Comparison of ENCODE assay signal across 19 cellular contexts in genomic region chr1:30752651-30752908, GRCh38. TPM values are rescaled to one million over a fixed set of nuclear protein-coding genes. Genes with fewer than 3 reads are reported as not detected.
DNase-seq lines count a peak whose midpoint lies in the region; ATAC-seq, FAIRE-seq and TF ChIP-seq lines count a peak whose summit lies in the region.
"Had no signal": no experiment of that assay in that cellular context is flagged by ENCODE, and none has a peak within 500 bp of the region (broad histone marks: within the 10 kb centered on the region; RNA-seq: fewer than 3 reads in every experiment).

No MANE protein-coding gene starts in this region.

- TF ChIP-seq POLR2A in GM12891 (IDR thresholded peaks at IDR 0.05; ENCODE audit: low read depth, low read length), result no peak

- no peaks in the 10 kb centered on the region for H3K27me3 Mint-ChIP-seq in CD4-positive, alpha-beta T cell
- no peaks in the 10 kb centered on the region for H3K27me3 Mint-ChIP-seq in activated CD8-positive, alpha-beta T cell treated with anti-CD3 and anti-CD28 coated beads, Interleukin-2, amount 10 ng/mL, durations not matched to agents 7 days and 5 days (ENCODE audit: low read depth)
- H3K27me3 Mint-ChIP-seq in naive thymus-derived CD8-positive, alpha-beta T cell, result no peaks in the 10 kb centered on the region

- no peaks in the 10 kb centered on the region for H3K27me3 ChIP-seq in CD4-positive, alpha-beta T cell (ENCODE audit: control insufficient read depth, insufficient read depth, low read length)
- H3K27me3 ChIP-seq: colonic mucosa had no signal

- H3K4me3 ChIP-seq in GM12864 (ENCODE audit: low read depth, low read length), result peak overlapping the region; percentile 92
- H3K4me3 ChIP-seq: colonic mucosa, esophagus muscularis mucosa, GM23338 had no signal

- peak overlapping the region; percentile 96 for H3K27ac Mint-ChIP-seq in CD4-positive, alpha-beta T cell
- peak overlapping the region; percentile 89 for H3K27ac Mint-ChIP-seq in activated CD8-positive, alpha-beta T cell treated with anti-CD3 and anti-CD28 coated beads, Interleukin-2, amount 10 ng/mL, durations not matched to agents 7 days and 5 days
- peak overlapping the region; percentile 90 to 99 (median 99) for H3K27ac Mint-ChIP-seq in naive thymus-derived CD8-positive, alpha-beta T cell
- H3K27ac Mint-ChIP-seq: GM23338 had no signal

- H3K9me3 Mint-ChIP-seq in CD4-positive, alpha-beta T cell, result no peaks in the 10 kb centered on the region
- no peaks in the 10 kb centered on the region for H3K9me3 Mint-ChIP-seq in activated CD8-positive, alpha-beta T cell treated with anti-CD3 and anti-CD28 coated beads, Interleukin-2, amount 10 ng/mL, durations not matched to agents 7 days and 5 days (ENCODE audit: insufficient read depth)
- H3K9me3 Mint-ChIP-seq in naive thymus-derived CD8-positive, alpha-beta T cell, result no peaks in the 10 kb centered on the region
- H3K9me3 Mint-ChIP-seq: GM23338 had no signal

- H3K4me1 Mint-ChIP-seq in CD4-positive, alpha-beta T cell (ENCODE audit: low read depth), result peaks cover 98% of the 10 kb centered on the region
- H3K4me1 Mint-ChIP-seq in activated CD8-positive, alpha-beta T cell treated with anti-CD3 and anti-CD28 coated beads, Interleukin-2, amount 10 ng/mL, durations not matched to agents 7 days and 5 days (ENCODE audit: low read depth), result peaks cover 82% of the 10 kb centered on the region
- H3K4me1 Mint-ChIP-seq in naive thymus-derived CD8-positive, alpha-beta T cell, result peaks cover 49 to 94% (median 84%) of the 10 kb centered on the region in 4 donors

- no peak for FAIRE-seq in GM12891 (lab: Jason Lieb, UNC)
- FAIRE-seq: G401.6 had no signal

- CTCF ChIA-PET in CD4-positive, alpha-beta T cell (lab: Charles Lee), result interaction anchor here (1.6 kb wide), 1 partner anchor 27 kb away, joined by 7 read pairs; no protein-coding TSS in a partner anchor
- CTCF ChIA-PET in activated CD8-positive, alpha-beta T cell treated with anti-CD3 and anti-CD28 coated beads, Interleukin-2, amount 10 ng/mL, durations not matched to agents 7 days and 5 days (lab: Charles Lee), result interaction anchor here (0.7 to 8.2 kb wide), 5 partner anchors 8 to 33 kb away, joined by 3 to 103 read pairs (median 18); no protein-coding TSS in a partner anchor

- ATAC-seq in CD4-positive, alpha-beta T cell (ENCODE audit: poor library complexity), result no peak
- no peak for ATAC-seq in activated CD8-positive, alpha-beta T cell treated with anti-CD3 and anti-CD28 coated beads, Interleukin-2, amount 10 ng/mL, durations not matched to agents 7 days and 5 days
- no peak for ATAC-seq in naive thymus-derived CD8-positive, alpha-beta T cell
- ATAC-seq: GM23338, heart left ventricle had no signal

- H3K4me3 Mint-ChIP-seq in CD4-positive, alpha-beta T cell, result peak overlapping the region; percentile 74
- H3K4me3 Mint-ChIP-seq in activated CD8-positive, alpha-beta T cell treated with anti-CD3 and anti-CD28 coated beads, Interleukin-2, amount 10 ng/mL, durations not matched to agents 7 days and 5 days, result peak overlapping the region; percentile 96
- H3K4me3 Mint-ChIP-seq in naive thymus-derived CD8-positive, alpha-beta T cell, result peak overlapping the region; percentile 92 to 100 (median 98)
- H3K4me3 Mint-ChIP-seq: GM23338 had no signal

- intact Hi-C loops in CD4-positive, alpha-beta T cell (cut with DNase I, micrococcal nuclease), result no loop called here

- POLR2A ChIA-PET in CD4-positive, alpha-beta T cell (lab: Charles Lee), result interaction anchor here (2.0 to 13.4 kb wide), 4 partner anchors 5 to 27 kb away, joined by 10 to 457 read pairs (median 234); partner anchors contain the start of gene LAPTM5
- POLR2A ChIA-PET in activated CD8-positive, alpha-beta T cell treated with anti-CD3 and anti-CD28 coated beads, Interleukin-2, amount 10 ng/mL, durations not matched to agents 7 days and 5 days (lab: Charles Lee), result interaction anchor here (1.1 to 16.2 kb wide), 4 partner anchors 7 to 16 kb away, joined by 3 to 290 read pairs (median 4); partner anchors contain the start of gene LAPTM5
- POLR2A ChIA-PET in naive thymus-derived CD8-positive, alpha-beta T cell (lab: Charles Lee), result interaction anchor here (2.2 to 41.4 kb wide), 3 partner anchors 3 to 26 kb away, joined by 7 to 1432 read pairs (median 1432); partner anchors contain the start of genes LAPTM5 and MATN1

- peaks cover 77% of the 10 kb centered on the region for H3K36me3 Mint-ChIP-seq in CD4-positive, alpha-beta T cell (ENCODE audit: low read depth)
- peaks cover 80% of the 10 kb centered on the region for H3K36me3 Mint-ChIP-seq in activated CD8-positive, alpha-beta T cell treated with anti-CD3 and anti-CD28 coated beads, Interleukin-2, amount 10 ng/mL, durations not matched to agents 7 days and 5 days (ENCODE audit: low read depth)
- H3K36me3 Mint-ChIP-seq in naive thymus-derived CD8-positive, alpha-beta T cell, result peaks cover 0 to 37% (median 9%) of the 10 kb centered on the region in 3 donors

- H3K27ac ChIP-seq in CD4-positive, alpha-beta T cell (ENCODE audit: low read depth, low read length), result peak overlapping the region; percentile 97
- H3K27ac ChIP-seq: C4-2B had no signal

- H3K9me3 ChIP-seq in CD4-positive, alpha-beta T cell (ENCODE audit: control insufficient read depth, low read length), result no peaks in the 10 kb centered on the region
- H3K9me3 ChIP-seq: colonic mucosa, esophagus muscularis mucosa, heart left ventricle had no signal

- no peak for TF ChIP-seq CTCF in CD4-positive, alpha-beta T cell (IDR thresholded peaks at IDR 0.05)
- TF ChIP-seq CTCF in GM12864 (IDR thresholded peaks at IDR 0.05; ENCODE audit: low read depth, low read length, missing control alignments), result no peak

- no peak for DNase-seq in CD4-positive, alpha-beta T cell
- DNase-seq in GM12864 (ENCODE audit: low read depth) (no peak), GM12891 (ENCODE audit: insufficient read length, low spot score) (no peak), midbrain (lab: John Stamatoyannopoulos, UW) (no peak)
- DNase-seq in activated CD8-positive, alpha-beta T cell treated with anti-CD3 and anti-CD28 coated beads, Interleukin-2, amount 10 ng/mL, durations not matched to agents 7 days and 5 days, result no peak
- no peak for DNase-seq in naive thymus-derived CD8-positive, alpha-beta T cell
- DNase-seq in stimulated activated CD8-positive, alpha-beta memory T cell treated with anti-CD3 and anti-CD28 coated beads, Interleukin-4, amount 100 ng/mL, for 48 hours, result no peak
- DNase-seq: amygdala; colonic mucosa; heart left ventricle; NCI-H1694; NCI-H526; RPMI8226; stimulated activated CD4-positive, alpha-beta T cell treated with anti-CD3 and anti-CD28 coated beads, Interleukin-12 subunit alpha, Interleukin-12 subunit beta, amount 100 ng/mL, for 4 hours had no signal

TF ChIP-seq in GM12891, 5 proteins besides CTCF, POLR2A, EP300 and RAD21:
- no peak for TF ChIP-seq POLR2AphosphoS5 (IDR thresholded peaks at IDR 0.05; ENCODE audit: low read depth, low read length)
- TF ChIP-seq SPI1 (IDR thresholded peaks at IDR 0.05; ENCODE audit: low read depth, low read length), result no peak
- no peak for TF ChIP-seq PAX5 (IDR thresholded peaks at IDR 0.05; ENCODE audit: insufficient read depth, low read length, severe bottlenecking)
- TF ChIP-seq TAF1 (IDR thresholded peaks at IDR 0.05; ENCODE audit: low read depth, low read length), result no peak
- TF ChIP-seq POU2F2 (IDR thresholded peaks at IDR 0.05; ENCODE audit: low read depth, low read length), result no peak

RNA-seq across cellular contexts. Expression of gene LAPTM5, which starts 5.0 kb away (rescaled TPM):
- total RNA-seq in CD4-positive, alpha-beta T cell, result 100 to 1,000 TPM; 625 to 642 TPM
- 100 to 1,000 TPM; 407 to 413 TPM for total RNA-seq in activated CD8-positive, alpha-beta T cell treated with anti-CD3 and anti-CD28 coated beads, Interleukin-2, amount 10 ng/mL, durations not matched to agents 7 days and 5 days
- total RNA-seq in naive thymus-derived CD8-positive, alpha-beta T cell, result 100 to 1,000 TPM; 565 to 585 TPM
- polyA plus RNA-seq in naive thymus-derived CD8-positive, alpha-beta T cell, result 100 to 1,000 TPM; 534 to 602 (median 561) TPM
- polyA plus RNA-seq in GM12891 (2012; ENCODE audit: low read depth, missing spikeins), result 479 TPM
- total RNA-seq: GM23338 had no signal

RNA-seq across cellular contexts. Expression of gene MATN1, which starts 29.2 kb away (rescaled TPM):
- total RNA-seq in CD4-positive, alpha-beta T cell, result 1 to 10 TPM; 2.5 to 2.7 TPM
- not detected for total RNA-seq in activated CD8-positive, alpha-beta T cell treated with anti-CD3 and anti-CD28 coated beads, Interleukin-2, amount 10 ng/mL, durations not matched to agents 7 days and 5 days
- under 1 TPM; 0.47 to 0.96 TPM for total RNA-seq in naive thymus-derived CD8-positive, alpha-beta T cell
- polyA plus RNA-seq in naive thymus-derived CD8-positive, alpha-beta T cell, result under 1 TPM in 1 of 3 donors, not detected in 2; 0.07 TPM
- polyA plus RNA-seq in GM12891 (2012; ENCODE audit: low read depth, missing spikeins), result 0.65 TPM
- total RNA-seq: colonic mucosa, esophagus muscularis mucosa, posterior vena cava had no signal
- polyA plus RNA-seq: heart left ventricle had no signal
